Comparison of ENCODE assay signal across 10 cellular contexts in genomic region chr10:102505462-102506115, GRCh38. TPM values are rescaled to one million over a fixed set of nuclear protein-coding genes. Genes with fewer than 3 reads are reported as not detected.
DNase-seq lines count a peak whose midpoint lies in the region; ATAC-seq and TF ChIP-seq lines count a peak whose summit lies in the region.
"Had no signal": no experiment of that assay in that cellular context is flagged by ENCODE, and none has a peak within 500 bp of the region (broad histone marks: within the 10 kb centered on the region; RNA-seq: fewer than 3 reads in every experiment).

No MANE protein-coding gene starts in this region.

- peak overlapping the region; percentile 90 to 95 for H3K9ac ChIP-seq in colonic mucosa (ENCODE audit: low read depth in 2 of 2, low read length in 2 of 2)

- no peak for TF ChIP-seq POLR2A in lower leg skin (IDR thresholded peaks at IDR 0.05)

- TF ChIP-seq CTCF in CD14-positive monocyte (IDR thresholded peaks at IDR 0.05) (no peak), colonic mucosa (IDR thresholded peaks at IDR 0.05) (no peak), nephron (IDR thresholded peaks at IDR 0.05; ENCODE audit: unreplicated experiment in 3 of 3) (no peak), lower leg skin (IDR thresholded peaks at IDR 0.05) (no peak)

- H3K27me3 Mint-ChIP-seq in CD14-positive monocyte (ENCODE audit: low read depth in 3 of 3) (no peaks in the 10 kb centered on the region), nephron (ENCODE audit: low read depth) (no peaks in the 10 kb centered on the region)
- no peaks in the 10 kb centered on the region for H3K27me3 Mint-ChIP-seq in stimulated activated memory B cell treated with anti-CD40 and anti-IgM and Interleukin-4, amounts not matched to agents 10 μg/mL and 1 μg/mL and 100 μg/mL, for 72 hours

- H3K27ac ChIP-seq in colonic mucosa, result no peak overlapping the region

- H3K27me3 ChIP-seq in colonic mucosa, result no peaks in the 10 kb centered on the region
- H3K27me3 ChIP-seq: body of pancreas had no signal

- H3K4me3 ChIP-seq in colonic mucosa (no peak overlapping the region), lower leg skin (ENCODE audit: low read depth, poor library complexity, severe bottlenecking) (no peak overlapping the region)
- H3K4me3 ChIP-seq: body of pancreas had no signal

- no peaks in the 10 kb centered on the region for H3K36me3 ChIP-seq in colonic mucosa

- H3K4me1 Mint-ChIP-seq in CD14-positive monocyte, result peaks cover 50% of the 10 kb centered on the region
- peaks cover 31% of the 10 kb centered on the region for H3K4me1 Mint-ChIP-seq in nephron
- peaks cover 25% of the 10 kb centered on the region for H3K4me1 Mint-ChIP-seq in stimulated activated memory B cell treated with anti-CD40 and anti-IgM and Interleukin-4, amounts not matched to agents 10 μg/mL and 1 μg/mL and 100 μg/mL, for 72 hours

- 71 to 86% methylated on average over 10 of the region's 10 CpGs for WGBS in lower leg skin, 2 donors

- ATAC-seq in stimulated activated memory B cell treated with anti-CD40 and anti-IgM and Interleukin-4, amounts not matched to agents 10 μg/mL and 1 μg/mL and 100 μg/mL, for 72 hours, result no peak
- ATAC-seq: body of pancreas, left colon had no signal

- H3K27ac Mint-ChIP-seq in CD14-positive monocyte, result peak overlapping the region in 3 of 7 donors; percentile 26 to 90 (median 87)
- H3K27ac Mint-ChIP-seq in nephron, result peak overlapping the region; percentile 21 to 94 (median 79)
- no peak overlapping the region for H3K27ac Mint-ChIP-seq in stimulated activated memory B cell treated with anti-CD40 and anti-IgM and Interleukin-4, amounts not matched to agents 10 μg/mL and 1 μg/mL and 100 μg/mL, for 72 hours

- peaks cover 22 to 29% of the 10 kb centered on the region in 2 donors for H3K36me3 Mint-ChIP-seq in CD14-positive monocyte
- peaks cover 27% of the 10 kb centered on the region for H3K36me3 Mint-ChIP-seq in nephron (ENCODE audit: low read depth)
- H3K36me3 Mint-ChIP-seq in stimulated activated memory B cell treated with anti-CD40 and anti-IgM and Interleukin-4, amounts not matched to agents 10 μg/mL and 1 μg/mL and 100 μg/mL, for 72 hours, result no peaks in the 10 kb centered on the region

- H3K9me3 Mint-ChIP-seq in CD14-positive monocyte (no peaks in the 10 kb centered on the region), nephron (no peaks in the 10 kb centered on the region)
- H3K9me3 Mint-ChIP-seq in stimulated activated memory B cell treated with anti-CD40 and anti-IgM and Interleukin-4, amounts not matched to agents 10 μg/mL and 1 μg/mL and 100 μg/mL, for 72 hours, result no peaks in the 10 kb centered on the region

- intact Hi-C loops in CD14-positive monocyte (cut with micrococcal nuclease) (loop anchor here (10.0 kb wide), 3 partner anchors 239 to 371 kb away; partner anchors contain the start of genes PPRC1 (in 2 of the 2), ELOVL3 (in 1 of the 2) and WBP1L (in 1 of the 2)), colonic mucosa (cut with DNase I) (loop anchor here (2.0 to 10.0 kb wide), 2 partner anchors 77 to 199 kb away; no protein-coding TSS in a partner anchor), lower leg skin (cut with DNase I; ENCODE audit: low total_unique reads) (no loop called here)

- no peaks in the 10 kb centered on the region for H3K9me3 ChIP-seq in colonic mucosa
- H3K9me3 ChIP-seq: body of pancreas had no signal

- DNase-seq in CD14-positive monocyte (ENCODE audit: low spot score), result no peak
- peak; percentile 23 for DNase-seq in NCI-H2029 treated with DMSO at 0.1 percent for 48 hours (lab: John Stamatoyannopoulos, UW)
- DNase-seq in colonic mucosa, result no peak
- DNase-seq in lower leg skin (ENCODE audit: low spot score in 2 of 2), result no peak
- DNase-seq in D341Med (ENCODE audit: low spot score), result no peak
- no peak for DNase-seq in stimulated activated naive CD4-positive, alpha-beta T cell treated with Interleukin-2 at 50 U/mL for 16 hours (lab: John Stamatoyannopoulos, UW)

- peaks cover 17% of the 10 kb centered on the region for H3K4me1 ChIP-seq in colonic mucosa

- H3K4me3 Mint-ChIP-seq in CD14-positive monocyte, result peak overlapping the region; percentile 94
- H3K4me3 Mint-ChIP-seq in nephron, result peak overlapping the region in 1 of 3 experiments; percentile 53
- H3K4me3 Mint-ChIP-seq in stimulated activated memory B cell treated with anti-CD40 and anti-IgM and Interleukin-4, amounts not matched to agents 10 μg/mL and 1 μg/mL and 100 μg/mL, for 72 hours, result no peak overlapping the region

RNA-seq across cellular contexts. Expression of gene SUFU, which starts 1.8 kb away (rescaled TPM):
- 1 to 10 TPM; 3.2 to 5.7 TPM for polyA plus RNA-seq in CD14-positive monocyte
- 1 to 10 TPM; 7.6 to 8.6 TPM for total RNA-seq in colonic mucosa
- total RNA-seq in lower leg skin, result 10 to 100 TPM; 15.8 to 19.8 (median 18.0) TPM

RNA-seq across cellular contexts. Expression of gene ACTR1A, which starts 3.1 kb away (rescaled TPM):
- polyA plus RNA-seq in CD14-positive monocyte, result 10 to 100 TPM; 79.0 to 79.4 TPM
- total RNA-seq in colonic mucosa (10 to 100 TPM; 76.4 to 88.8 TPM), lower leg skin (100 to 1,000 TPM in 2 of 4 donors, 10 to 100 TPM in 2; 77.7 to 131 (median 106) TPM)

RNA-seq across cellular contexts. Expression of gene C10orf95, which starts 54.2 kb away (rescaled TPM):
- polyA plus RNA-seq in CD14-positive monocyte, result not detected
- 1 to 10 TPM; 2.8 to 4.8 TPM for total RNA-seq in colonic mucosa
- 10 to 100 TPM in 3 of 4 donors, 1 to 10 TPM in 1; 7.6 to 17.3 (median 11.5) TPM for total RNA-seq in lower leg skin
